Comparison of ENCODE assay signal across 1 cellular context in genomic region chr16:72649254-72649944, GRCh38.
TF ChIP-seq lines count a peak whose summit lies in the region.

No MANE protein-coding gene starts in this region.

TF ChIP-seq in GM12878, 131 proteins besides CTCF, POLR2A, EP300 and RAD21:
- TF ChIP-seq USF2 (IDR thresholded peaks at IDR 0.05; ENCODE audit: borderline replicate concordance, low read depth, low read length) (no peak), JUND (IDR thresholded peaks at IDR 0.05; ENCODE audit: low read depth, low read length) (no peak), EZH2 (IDR thresholded peaks at IDR 0.05; ENCODE audit: borderline replicate concordance, control insufficient read depth, low read depth, low read length) (no peak), PAX8 (IDR thresholded peaks at IDR 0.05) (no peak), CEBPB (IDR thresholded peaks at IDR 0.05; ENCODE audit: borderline replicate concordance in 1 of 2, low read depth in 2 of 2, low read length in 2 of 2) (no peak), RUNX3 (IDR thresholded peaks at IDR 0.05; ENCODE audit: low read length) (peak; percentile 65), CBX5 (IDR thresholded peaks at IDR 0.05; ENCODE audit: low read depth) (no peak), EED (IDR thresholded peaks at IDR 0.05; ENCODE audit: low read depth) (peak; percentile 48), ZNF217 (IDR thresholded peaks at IDR 0.05) (no peak)
